25 cellular contexts compared by ENCODE assay signal in the genomic region with DNA sequence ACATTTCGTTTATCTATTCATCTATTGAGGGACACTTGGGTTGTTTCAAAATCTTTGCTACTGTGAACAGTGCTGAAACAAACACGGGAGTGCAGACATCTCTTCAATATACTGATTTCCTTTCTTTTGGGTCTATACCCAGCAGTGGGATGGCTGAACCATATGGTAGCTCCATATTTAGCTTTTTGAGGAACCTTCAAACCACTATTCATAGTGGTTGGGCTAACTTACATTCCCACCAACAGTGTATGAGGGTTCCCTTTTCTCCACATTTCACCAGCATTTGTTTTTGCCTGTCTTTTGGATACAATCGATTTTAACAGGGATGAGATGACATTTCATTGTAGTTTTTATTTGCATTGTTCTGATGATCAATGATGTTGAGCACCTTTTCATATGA.
"Had no signal": no experiment of that assay in that cellular context is flagged by ENCODE, and none has a peak within 500 bp of the region (broad histone marks: within the 10 kb centered on the region; RNA-seq: fewer than 3 reads in every experiment).

No MANE protein-coding gene starts in this region.

- H3K9ac ChIP-seq: SK-N-SH had no signal

- H3K4me3 ChIP-seq: PC-9, SJCRH30 had no signal

- H3K4me2 ChIP-seq: PC-9, SK-N-SH had no signal

- FAIRE-seq: RCC 7860 had no signal

- H3K27me3 ChIP-seq: SJCRH30 had no signal

- H3K27ac ChIP-seq: PC-9, RWPE1, SJCRH30 had no signal

- H3K9me3 ChIP-seq: SJCRH30, SK-N-SH had no signal

- DNase-seq: Karpas-422, MM.1S, NCI-H1092, NCI-H1417 treated with DMSO at 0.1 percent for 48 hours, NCI-H1694 treated with DMSO at 0.1 percent for 48 hours, NCI-H187 treated with DMSO at 0.1 percent for 48 hours, NCI-H2029, NCI-H2081, NCI-H2171 treated with DMSO at 0.1 percent for 48 hours, NCI-H2227 treated with DMSO at 0.1 percent for 48 hours, NCI-H345, NCI-H446, NCI-H510A treated with DMSO at 0.1 percent for 48 hours, NCI-H524 treated with DMSO at 0.1 percent for 48 hours, NCI-H526 treated with DMSO at 0.1 percent for 48 hours, NCI-H774, PC-9, SHP77, SIG-M5, SJCRH30, SK-N-SH, SW 1271, T-helper 1 cell had no signal

- H2AFZ ChIP-seq: PC-9 had no signal

- H3K4me1 ChIP-seq: SJCRH30 had no signal
